ENCODE assay signal across 27 cellular contexts in the genomic region with DNA sequence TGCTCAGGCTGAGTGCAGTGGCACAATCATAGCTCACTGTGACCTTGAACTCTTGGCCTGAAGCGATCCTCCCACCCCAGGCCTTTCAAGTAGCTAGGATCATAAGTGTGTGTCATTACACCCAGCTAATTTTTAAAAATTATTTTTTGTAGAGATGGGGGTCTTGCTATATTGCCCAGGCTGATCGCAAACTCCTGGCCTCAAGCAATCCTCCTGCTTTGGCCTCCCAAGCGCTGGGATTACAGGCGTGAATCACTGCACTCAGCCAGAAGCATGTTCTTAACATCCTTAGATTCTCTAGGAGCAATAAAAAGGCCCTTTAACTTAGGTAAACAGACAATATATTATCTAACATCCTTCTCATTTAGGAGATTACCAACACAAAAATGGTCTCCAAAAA. TPM values are rescaled to one million over a fixed set of nuclear protein-coding genes. Genes with fewer than 3 reads are reported as not detected.
A peak's percentile ranks its signal among the peaks of the same experiment; 100 is the strongest.
DNase-seq lines count a peak whose midpoint lies in the region; ATAC-seq and TF ChIP-seq lines count a peak whose summit lies in the region.
"Had no signal": no experiment of that assay in that cellular context is flagged by ENCODE, and none has a peak within 500 bp of the region (broad histone marks: within the 10 kb centered on the region; RNA-seq: fewer than 3 reads in every experiment).

No MANE protein-coding gene starts in this region.

- no peaks in the 10 kb centered on the region for H3K9me3 Mint-ChIP-seq in H9
- H3K9me3 Mint-ChIP-seq in WTC11, result no peaks in the 10 kb centered on the region
- H3K9me3 Mint-ChIP-seq: CD14-positive monocyte; CD4-positive, alpha-beta memory T cell; CD4-positive, CD25-positive, alpha-beta regulatory T cell; CD8-positive, alpha-beta memory T cell had no signal

- TF ChIP-seq CTCF in H9 (conservative IDR thresholded peaks at IDR 0.05) (no peak), WTC11 (IDR thresholded peaks at IDR 0.05) (no peak), upper lobe of right lung (IDR thresholded peaks at IDR 0.05) (no peak)

- H2BK5ac ChIP-seq in H9 (ENCODE audit: insufficient read length, low read length) (no peak overlapping the region), mesenchymal stem cell (ENCODE audit: low read depth, low read length, poor library complexity, severe bottlenecking) (no peak overlapping the region)

- H3K14ac ChIP-seq in H9 (ENCODE audit: insufficient read depth, low read length), result no peak overlapping the region
- H3K14ac ChIP-seq in mesenchymal stem cell (ENCODE audit: low read length in 2 of 2), result no peak overlapping the region

- H3K23me2 ChIP-seq in H9 (ENCODE audit: insufficient read length, low read depth, low read length, poor library complexity, severe bottlenecking), result no peaks in the 10 kb centered on the region

- POLR2A ChIA-PET in WTC11 (lab: Charles Lee), result no interaction called here

- H2AK5ac ChIP-seq in H9 (ENCODE audit: insufficient read length, low read length) (no peak overlapping the region), mesenchymal stem cell (ENCODE audit: low read length, severe bottlenecking) (no peak overlapping the region)

- H3K79me1 ChIP-seq in H9 (ENCODE audit: insufficient read depth, low read depth, low read length, poor library complexity, severe bottlenecking) (no peaks in the 10 kb centered on the region), mesenchymal stem cell (replicated peaks; ENCODE audit: low read length, poor library complexity, severe bottlenecking) (no peaks in the 10 kb centered on the region)

- H4K8ac ChIP-seq in H9 (replicated peaks; ENCODE audit: insufficient read length, low read depth, low read length) (no peak overlapping the region), mesenchymal stem cell (ENCODE audit: low read length) (no peak overlapping the region)

- peaks cover 4% of the 10 kb centered on the region; the same call in 1 of the 2 replicates for H3K79me2 ChIP-seq in H9 (ENCODE audit: insufficient read depth, low read length)

- peaks cover 4 to 10% of the 10 kb centered on the region in 2 experiments; a peak in 3 of 4 replicates for H3K4me1 Mint-ChIP-seq in H9
- peaks cover 16% of the 10 kb centered on the region for H3K4me1 Mint-ChIP-seq in WTC11
- H3K4me1 Mint-ChIP-seq: CD14-positive monocyte; CD4-positive, alpha-beta memory T cell; CD8-positive, alpha-beta memory T cell had no signal

- no peaks in the 10 kb centered on the region for H3K9me3 ChIP-seq in H9 (ENCODE audit: control insufficient read depth, low read depth, low read length)
- no peaks in the 10 kb centered on the region for H3K9me3 ChIP-seq in upper lobe of right lung
- no peaks in the 10 kb centered on the region for H3K9me3 ChIP-seq in mesenchymal stem cell (ENCODE audit: control insufficient read depth, low read length)
- H3K9me3 ChIP-seq: BE2C, BLaER1 had no signal

- H3K18ac ChIP-seq in H9 (ENCODE audit: insufficient read length, low read depth, low read length) (no peak overlapping the region), mesenchymal stem cell (ENCODE audit: low read depth in 1 of 2, low read length in 2 of 2) (no peak overlapping the region)

- H3T11ph ChIP-seq in H9 (ENCODE audit: low read length), result no peak overlapping the region

- H3K4me3 Mint-ChIP-seq in H9, result no peak overlapping the region
- no peak overlapping the region for H3K4me3 Mint-ChIP-seq in WTC11
- H3K4me3 Mint-ChIP-seq: CD14-positive monocyte; CD4-positive, alpha-beta memory T cell; CD4-positive, CD25-positive, alpha-beta regulatory T cell; CD8-positive, alpha-beta memory T cell had no signal

- no peak overlapping the region for H3K4ac ChIP-seq in H9 (ENCODE audit: low read depth, low read length)
- H3K4ac ChIP-seq in mesenchymal stem cell (ENCODE audit: low read depth in 1 of 2, low read length in 2 of 2), result no peak overlapping the region

- H2BK120ac ChIP-seq in H9 (ENCODE audit: low read depth, low read length, poor library complexity, severe bottlenecking) (no peak overlapping the region), mesenchymal stem cell (ENCODE audit: low read depth, low read length) (no peak overlapping the region)

- H3K27ac ChIP-seq in H9 (ENCODE audit: insufficient read length, low read depth, low read length) (no peak overlapping the region), upper lobe of right lung (no peak overlapping the region), mesenchymal stem cell (ENCODE audit: low read length, poor library complexity, severe bottlenecking) (no peak overlapping the region)
- H3K27ac ChIP-seq: BLaER1 had no signal

- H3K4me1 ChIP-seq in H9 (ENCODE audit: insufficient read depth, low read length), result no peaks in the 10 kb centered on the region
- H3K4me1 ChIP-seq in upper lobe of right lung, result no peaks in the 10 kb centered on the region
- H3K4me1 ChIP-seq in mesenchymal stem cell (ENCODE audit: control insufficient read depth, insufficient read depth, low read depth, low read length), result no peaks in the 10 kb centered on the region
- H3K4me1 ChIP-seq: BE2C, BLaER1 had no signal

- CTCF ChIA-PET in WTC11 (lab: Charles Lee), result no interaction called here

- no peak overlapping the region for H3K4me2 ChIP-seq in H9 (ENCODE audit: insufficient read depth, insufficient read length, low read length)
- no peak overlapping the region for H3K4me2 ChIP-seq in mesenchymal stem cell (ENCODE audit: low read length, poor library complexity, severe bottlenecking)
- H3K4me2 ChIP-seq: BLaER1 had no signal

- H3K9ac ChIP-seq in H9 (ENCODE audit: extremely low read depth, insufficient read length, low read length) (no peak overlapping the region), mesenchymal stem cell (ENCODE audit: low read length) (no peak overlapping the region)
- H3K9ac ChIP-seq: BLaER1 had no signal

- H2AFZ ChIP-seq in H9 (ENCODE audit: low read length) (no peak overlapping the region), mesenchymal stem cell (ENCODE audit: low read depth, low read length) (no peak overlapping the region)

- intact Hi-C loops in posterior vena cava (cut with DNase I), result no loop called here
- intact Hi-C loops in upper lobe of right lung (cut with DNase I), result no loop called here

- no peak overlapping the region for H4K5ac ChIP-seq in H9 (ENCODE audit: insufficient read length, low read depth, low read length)

- H2BK20ac ChIP-seq in H9 (ENCODE audit: low read depth, low read length, poor library complexity, severe bottlenecking), result no peak overlapping the region

- H4K20me1 ChIP-seq in H9 (ENCODE audit: control insufficient read depth, insufficient read depth, insufficient read length), result peaks cover 2% of the 10 kb centered on the region
- H4K20me1 ChIP-seq: BLaER1 had no signal

- H2BK12ac ChIP-seq in H9 (ENCODE audit: insufficient read length, low read depth, low read length) (no peak overlapping the region), mesenchymal stem cell (ENCODE audit: low read length in 2 of 2) (no peak overlapping the region)

- no CpG with 5 or more reads among the region's 4 CpGs for WGBS in H9 (ENCODE audit: extremely low coverage, insufficient read length, low lambda C conversion rate)
- WGBS in mesenchymal stem cell, result 95% methylated on average over 3 of the region's 4 CpGs

- ATAC-seq in WTC11 (no peak), upper lobe of right lung (no peak)

- DNase-seq in H9, result peak; percentile 8
- no peak for DNase-seq in WTC11 (ENCODE audit: low spot score)
- peak; percentile 15 for DNase-seq in posterior vena cava (ENCODE audit: low spot score)
- peak; percentile 1 for DNase-seq in upper lobe of right lung
- DNase-seq in GDM1 (lab: John Stamatoyannopoulos, UW), result no peak
- no peak for DNase-seq in mesenchymal stem cell
- DNase-seq in superior temporal gyrus (ENCODE audit: extremely low spot score), result no peak
- DNase-seq: 8988T; ACHN; BE2C; C1 segment of cervical spinal cord; CD4-positive, alpha-beta memory T cell; CD4-positive, CD25-positive, alpha-beta regulatory T cell; CD8-positive, alpha-beta memory T cell; COR-L47; DMS 273 treated with DMSO at 0.1 percent for 48 hours; DMS153; DMS53; DMS79; DND-41; EL; GF-D8 had no signal

- peaks cover 41% of the 10 kb centered on the region for H3K36me3 ChIP-seq in upper lobe of right lung
- H3K36me3 ChIP-seq in mesenchymal stem cell (ENCODE audit: control insufficient read depth in 1 of 2, insufficient read depth in 2 of 2, low read depth in 1 of 2, low read length in 2 of 2), result peaks cover 42 to 59% of the 10 kb centered on the region in 2 experiments

- H3K56ac ChIP-seq in H9 (ENCODE audit: insufficient read length, low read depth, low read length), result no peak overlapping the region

- no peak overlapping the region for H3K4me3 ChIP-seq in upper lobe of right lung
- no peak overlapping the region for H3K4me3 ChIP-seq in mesenchymal stem cell (ENCODE audit: insufficient read depth in 1 of 2, low read depth in 1 of 2, low read length in 2 of 2)
- H3K4me3 ChIP-seq: BLaER1 had no signal

- H3K36me3 Mint-ChIP-seq in H9 (ENCODE audit: insufficient read depth in 1 of 3, low read depth in 3 of 3) (peaks cover 24 to 62% (median 60%) of the 10 kb centered on the region in 3 experiments), WTC11 (peaks cover 75% of the 10 kb centered on the region)

- H3K27ac Mint-ChIP-seq in H9 (no peak overlapping the region), WTC11 (no peak overlapping the region)
- H3K27ac Mint-ChIP-seq: CD14-positive monocyte had no signal

- H3K23ac ChIP-seq in H9 (ENCODE audit: insufficient read length, low read depth, low read length), result no peak overlapping the region
- H3K23ac ChIP-seq in mesenchymal stem cell (ENCODE audit: low read length in 2 of 2), result no peak overlapping the region

- H3K27me3 ChIP-seq in H9 (ENCODE audit: insufficient read depth, low read length), result no peaks in the 10 kb centered on the region
- H3K27me3 ChIP-seq in upper lobe of right lung, result no peaks in the 10 kb centered on the region
- no peaks in the 10 kb centered on the region for H3K27me3 ChIP-seq in mesenchymal stem cell (ENCODE audit: control insufficient read depth in 1 of 2, insufficient read depth in 1 of 2, low read length in 2 of 2)
- H3K27me3 ChIP-seq: BE2C, BLaER1 had no signal

- H2BK15ac ChIP-seq in H9 (ENCODE audit: low read depth, low read length), result no peak overlapping the region
- H2BK15ac ChIP-seq in mesenchymal stem cell (ENCODE audit: low read depth, poor library complexity, severe bottlenecking), result no peak overlapping the region

- no peaks in the 10 kb centered on the region for H3K27me3 Mint-ChIP-seq in H9 (ENCODE audit: low read depth)
- no peaks in the 10 kb centered on the region for H3K27me3 Mint-ChIP-seq in WTC11 (ENCODE audit: low read depth)
- H3K27me3 Mint-ChIP-seq: CD4-positive, alpha-beta memory T cell; CD4-positive, CD25-positive, alpha-beta regulatory T cell; CD8-positive, alpha-beta memory T cell had no signal

- H4K91ac ChIP-seq in H9 (ENCODE audit: insufficient read length, low read depth, low read length) (no peak overlapping the region), mesenchymal stem cell (ENCODE audit: low read length) (no peak overlapping the region)

RNA-seq across cellular contexts. Expression of a gene that starts 38.3 kb away (rescaled TPM):
- total RNA-seq in H9 (2021), result 1.3 and 1.5 TPM in 2 replicates
- 3.0 to 3.2 TPM (median 3.0 TPM) in 3 replicates for total RNA-seq in WTC11 (2021)
- total RNA-seq in posterior vena cava, result not detected
- total RNA-seq in upper lobe of right lung, result 1.6 TPM
- polyA plus RNA-seq in mesenchymal stem cell (2013, experiment 1 of 2), result not detected
- polyA plus RNA-seq in mesenchymal stem cell (2013, experiment 2 of 2), result not detected
- total RNA-seq: A673; CD8-positive, alpha-beta memory T cell; G401 had no signal
- polyA plus RNA-seq: AG04450; CD14-positive monocyte; CD4-positive, alpha-beta memory T cell; CD4-positive, CD25-positive, alpha-beta regulatory T cell; CD8-positive, alpha-beta memory T cell had no signal

Comparison
In these comparisons a context has a peak if more than half of its experiments do, and no peak if none do; other contexts are left out.
1. DNase-seq: peak in H9 (single experiment), posterior vena cava (single experiment) and upper lobe of right lung (single experiment); none in WTC11 (single experiment), GDM1 (single experiment), mesenchymal stem cell (single experiment) and superior temporal gyrus (single experiment).